ENCODE assay signal across 10 cellular contexts in the genomic region with DNA sequence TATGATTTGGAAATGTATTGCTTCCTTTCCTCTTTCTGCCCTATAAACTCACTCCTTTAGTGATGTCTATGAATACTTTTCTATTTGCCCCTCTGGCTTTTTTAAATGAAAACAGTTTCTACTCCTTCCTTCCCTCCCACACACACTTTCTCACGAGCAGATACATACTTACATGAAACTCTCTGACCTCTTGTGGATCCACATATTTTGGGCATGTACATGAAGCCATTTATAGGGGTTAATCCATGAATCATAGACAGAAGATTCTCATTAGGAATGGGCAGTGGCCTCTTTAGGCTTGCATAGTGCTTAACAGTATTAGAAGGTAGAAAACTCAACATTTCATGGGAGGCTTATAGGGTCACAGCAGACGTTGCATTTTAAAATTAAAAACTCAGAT. TPM values are rescaled to one million over a fixed set of nuclear protein-coding genes. Genes with fewer than 3 reads are reported as not detected.
DNase-seq lines count a peak whose midpoint lies in the region; ATAC-seq and TF ChIP-seq lines count a peak whose summit lies in the region.
"Had no signal": no experiment of that assay in that cellular context is flagged by ENCODE, and none has a peak within 500 bp of the region (broad histone marks: within the 10 kb centered on the region; RNA-seq: fewer than 3 reads in every experiment).

No MANE protein-coding gene starts in this region.

- peak overlapping the region; percentile 60 for H3K27ac ChIP-seq in foreskin keratinocyte
- H3K27ac ChIP-seq in spleen, result peak overlapping the region in 7 of 8 donors; percentile 51 to 77 (median 67)
- H3K27ac ChIP-seq in CD4-positive, alpha-beta T cell (ENCODE audit: low read depth, low read length), result no peak overlapping the region

- TF ChIP-seq CTCF in foreskin keratinocyte (conservative IDR thresholded peaks at IDR 0.05), result peak; percentile 13
- no peak for TF ChIP-seq CTCF in spleen (IDR thresholded peaks at IDR 0.05 in 8 of 11, conservative IDR thresholded peaks at IDR 0.05 in 3 of 11)
- TF ChIP-seq CTCF in CD4-positive, alpha-beta T cell (IDR thresholded peaks at IDR 0.05), result no peak

- 68 to 81% (median 70%) methylated on average over 2 of the region's 2 CpGs for WGBS in spleen, 5 donors

- no peaks in the 10 kb centered on the region for H3K9me3 Mint-ChIP-seq in CD4-positive, alpha-beta T cell
- H3K9me3 Mint-ChIP-seq: stimulated activated naive CD8-positive, alpha-beta T cell treated with anti-CD3 and anti-CD28 coated beads, Interleukin-15, Interleukin-2, amounts not matched to agents 100 ng/mL and 50 ng/mL, for 24 hours had no signal

- CTCF ChIA-PET in CD4-positive, alpha-beta T cell (lab: Charles Lee), result no interaction called here

- POLR2A ChIA-PET in CD4-positive, alpha-beta T cell (lab: Charles Lee), result no interaction called here

- peak; percentile 92 for DNase-seq in GM04504 (ENCODE audit: low read depth)
- peak; percentile 71 for DNase-seq in amniotic epithelial cell (ENCODE audit: low read depth)
- peak in 1 of 2 donors; percentile 79 for DNase-seq in foreskin keratinocyte
- no peak for DNase-seq in spleen
- DNase-seq in pons (ENCODE audit: low spot score), result no peak
- DNase-seq in CD4-positive, alpha-beta T cell, result no peak
- DNase-seq in activated CD4-positive, alpha-beta T cell treated with anti-CD3 and anti-CD28 coated beads for 4 hours, result no peak
- DNase-seq: COR-L47 had no signal

- ATAC-seq in foreskin keratinocyte (peak; percentile 85), HG02623 (IDR thresholded peaks at IDR 0.05; ENCODE audit: unreplicated experiment) (no peak)
- ATAC-seq in CD4-positive, alpha-beta T cell (ENCODE audit: poor library complexity), result no peak

- TF ChIP-seq POLR2A in spleen (IDR thresholded peaks at IDR 0.05), result no peak

- H3K4me1 ChIP-seq in foreskin keratinocyte (peaks cover 16% of the 10 kb centered on the region), spleen (peaks cover 0 to 24% (median 3%) of the 10 kb centered on the region in 6 donors)

- no peaks in the 10 kb centered on the region for H3K27me3 ChIP-seq in foreskin keratinocyte
- H3K27me3 ChIP-seq in spleen (replicated peaks in 1 of 7), result peaks cover 0 to 12% (median 0%) of the 10 kb centered on the region in 7 donors
- peaks cover 12% of the 10 kb centered on the region for H3K27me3 ChIP-seq in CD4-positive, alpha-beta T cell (ENCODE audit: control insufficient read depth, insufficient read depth, low read length)

- H3K9me3 ChIP-seq in spleen, result no peaks in the 10 kb centered on the region
- H3K9me3 ChIP-seq in CD4-positive, alpha-beta T cell (ENCODE audit: control insufficient read depth, low read length), result no peaks in the 10 kb centered on the region

- H3K36me3 ChIP-seq in spleen, result no peaks in the 10 kb centered on the region

- no peaks in the 10 kb centered on the region for H3K4me1 Mint-ChIP-seq in CD4-positive, alpha-beta T cell (ENCODE audit: low read depth)

- intact Hi-C loops in spleen (cut with DNase I; ENCODE audit: low total_unique reads), result no loop called here
- intact Hi-C loops in CD4-positive, alpha-beta T cell (cut with DNase I, micrococcal nuclease), result no loop called here

- H3K36me3 Mint-ChIP-seq in CD4-positive, alpha-beta T cell (ENCODE audit: low read depth), result no peaks in the 10 kb centered on the region

- no peak overlapping the region for H3K27ac Mint-ChIP-seq in CD4-positive, alpha-beta T cell
- H3K27ac Mint-ChIP-seq: stimulated activated naive CD8-positive, alpha-beta T cell treated with anti-CD3 and anti-CD28 coated beads, Interleukin-15, Interleukin-2, amounts not matched to agents 100 ng/mL and 50 ng/mL, for 24 hours had no signal

- peaks cover 24% of the 10 kb centered on the region for H3K27me3 Mint-ChIP-seq in CD4-positive, alpha-beta T cell

- no peak overlapping the region for H3K4me3 Mint-ChIP-seq in CD4-positive, alpha-beta T cell
- H3K4me3 Mint-ChIP-seq: stimulated activated naive CD8-positive, alpha-beta T cell treated with anti-CD3 and anti-CD28 coated beads, Interleukin-15, Interleukin-2, amounts not matched to agents 100 ng/mL and 50 ng/mL, for 24 hours had no signal

- H3K4me3 ChIP-seq in spleen, result no peak overlapping the region

RNA-seq across cellular contexts. Expression of gene ANAPC13, which starts 24.8 kb away (rescaled TPM):
- total RNA-seq in foreskin keratinocyte (54.6 and 60.3 TPM in 2 replicates), spleen (10 to 100 TPM; 31.1 to 64.8 (median 49.4) TPM)
- polyA plus RNA-seq in foreskin keratinocyte (61.6 and 61.9 TPM in 2 replicates), spleen (10 to 100 TPM; 46.4 to 63.8 (median 62.4) TPM)
- total RNA-seq in CD4-positive, alpha-beta T cell, result 10 to 100 TPM; 12.9 to 16.8 TPM

RNA-seq across cellular contexts. Expression of gene CEP63, which starts 24.9 kb away (rescaled TPM):
- total RNA-seq in foreskin keratinocyte, result 18.7 and 23.1 TPM in 2 replicates
- 11.0 and 13.4 TPM in 2 replicates for polyA plus RNA-seq in foreskin keratinocyte
- total RNA-seq in spleen, result 10 to 100 TPM; 27.0 to 37.0 (median 29.7) TPM
- polyA plus RNA-seq in spleen, result 10 to 100 TPM; 13.4 to 16.5 (median 15.2) TPM
- 10 to 100 TPM; 13.2 to 15.1 TPM for total RNA-seq in CD4-positive, alpha-beta T cell

Comparison
In these comparisons a context has a peak if more than half of its experiments do, and no peak if none do; other contexts are left out.
1. DNase-seq: peak in GM04504 (single experiment) and amniotic epithelial cell (single experiment); none in spleen (single experiment), pons (single experiment), CD4-positive, alpha-beta T cell (0 of 10) and activated CD4-positive, alpha-beta T cell treated with anti-CD3 and anti-CD28 coated beads for 4 hours (0 of 2).